In genomic region chr7:70014472-70015232, GRCh38 we compare ENCODE assay signal across 14 cellular contexts.
"Had no signal": no experiment of that assay in that cellular context is flagged by ENCODE, and none has a peak within 500 bp of the region (broad histone marks: within the 10 kb centered on the region; RNA-seq: fewer than 3 reads in every experiment).

No MANE protein-coding gene starts in this region.

- DNase-seq: activated CD4-positive, alpha-beta memory T cell treated with anti-CD3 and anti-CD28 coated beads for 36 hours; activated CD4-positive, alpha-beta T cell treated with anti-CD3 and anti-CD28 coated beads for 1 hour; activated gamma-delta T cell; activated naive CD8-positive, alpha-beta T cell treated with anti-CD3 and anti-CD28 coated beads for 36 hours; activated T-cell treated with anti-CD3 and anti-CD28 coated beads, Interleukin-2, amount 50 U/mL, for 48 hours; brain microvascular endothelial cell; cerebellar nuclear complex; head of caudate nucleus; ovary; stimulated activated CD4-positive, alpha-beta T cell treated with anti-CD3 and anti-CD28 coated beads, Interleukin-15, amount 100 ng/mL, for 24 hours; stimulated activated CD4-positive, alpha-beta T cell treated with anti-CD3 and anti-CD28 coated beads, Interleukin-4, amount 100 ng/mL, for 24 hours; stomach; T-helper 9 cell had no signal

- H3K27me3 ChIP-seq: brain microvascular endothelial cell, ovary, stomach had no signal

- H3K9me3 ChIP-seq: ovary, stomach, thoracic aorta had no signal

- H3K36me3 ChIP-seq: brain microvascular endothelial cell, ovary, stomach, thoracic aorta had no signal

- H3K27ac ChIP-seq: brain microvascular endothelial cell, ovary, stomach, thoracic aorta had no signal

- H3K4me3 ChIP-seq: ovary, stomach, thoracic aorta had no signal
